In the genomic region with DNA sequence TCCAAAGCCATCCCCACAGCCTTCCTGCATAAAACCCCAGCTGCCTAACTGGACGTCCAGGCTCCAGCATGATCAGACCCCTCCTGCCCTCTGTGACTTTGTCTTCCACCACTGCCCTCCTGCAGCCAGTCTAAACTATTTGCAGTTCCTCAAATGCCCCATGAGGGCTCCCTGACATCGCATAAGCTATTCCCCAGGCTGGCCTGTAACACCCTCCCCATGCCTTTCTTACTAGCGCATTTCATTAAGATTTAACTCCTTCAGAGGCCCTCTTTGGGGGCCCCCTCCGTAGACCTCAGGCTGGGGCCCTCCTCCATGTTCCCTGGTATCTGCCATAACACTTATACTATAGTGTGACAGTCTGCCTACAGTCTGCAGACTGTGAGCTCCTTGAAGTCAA, we compare ENCODE assay signal across 23 cellular contexts. TPM values are rescaled to one million over a fixed set of nuclear protein-coding genes. Genes with fewer than 3 reads are reported as not detected.
A peak's percentile ranks its signal among the peaks of the same experiment; 100 is the strongest.
DNase-seq lines count a peak whose midpoint lies in the region; ATAC-seq, FAIRE-seq and TF ChIP-seq lines count a peak whose summit lies in the region.
"Had no signal": no experiment of that assay in that cellular context is flagged by ENCODE, and none has a peak within 500 bp of the region (broad histone marks: within the 10 kb centered on the region; RNA-seq: fewer than 3 reads in every experiment).

No MANE protein-coding gene starts in this region.

- no peak overlapping the region for H3K9ac ChIP-seq in GM12878 (ENCODE audit: control insufficient read depth, insufficient read depth, low read length)

- no peak overlapping the region for H2AFZ ChIP-seq in GM12878 (ENCODE audit: control insufficient read depth, low read depth, low read length)

- no peaks in the 10 kb centered on the region for H3K36me3 ChIP-seq in GM12878 (ENCODE audit: control insufficient read depth in 2 of 2, insufficient read depth in 2 of 2, low read length in 1 of 2)
- H3K36me3 ChIP-seq: heart left ventricle, spleen, thoracic aorta had no signal

- intact Hi-C loops in GM12878 (cut with micrococcal nuclease; ENCODE audit: unreplicated experiment), result no loop called here

- TF ChIP-seq RAD21 in GM12878 (IDR thresholded peaks at IDR 0.05; ENCODE audit: insufficient read depth, low read depth, low read length), result peak; percentile 21; the same call in 1 of the 2 replicates

- DNase-seq in SIG-M5 treated with dmso at 0.1 percent for 504 hours (lab: John Stamatoyannopoulos, UW; ENCODE audit: unreplicated experiment), result peak; percentile 39
- no peak for DNase-seq in SIG-M5 (lab: John Stamatoyannopoulos, UW)
- peak; percentile 57 for DNase-seq in NB4 (ENCODE audit: low read depth)
- no peak for DNase-seq in GM12878 (ENCODE audit: low read depth, low spot score)
- DNase-seq in osteocyte (ENCODE audit: extremely low spot score, unreplicated experiment), result peak; percentile 56
- no peak for DNase-seq in NCI-H226
- DNase-seq: activated CD4-positive, CD25-positive, alpha-beta regulatory T cell; activated T-cell treated with anti-CD3 and anti-CD28 coated beads, Interleukin-2, amount 50 U/mL, for 48 hours; C1 segment of cervical spinal cord; heart left ventricle; MM.1S; naive thymus-derived CD8-positive, alpha-beta T cell; NCI-H2107; NCI-H526 treated with DMSO at 0.1 percent for 48 hours; psoas muscle; spleen; T-helper 1 cell had no signal

- H3K9me3 ChIP-seq in GM12878 (replicated peaks; ENCODE audit: control insufficient read depth, insufficient read depth, low read length), result no peaks in the 10 kb centered on the region
- H3K9me3 ChIP-seq: psoas muscle had no signal

- no peaks in the 10 kb centered on the region; a peak in 1 of 4 replicates for H3K27me3 ChIP-seq in GM12878 (replicated peaks in 1 of 2; ENCODE audit: control insufficient read depth in 2 of 2, insufficient read depth in 2 of 2, low read length in 1 of 2)
- H3K27me3 ChIP-seq: heart left ventricle had no signal

- peaks cover 33% of the 10 kb centered on the region for H3K27me3 Mint-ChIP-seq in osteocyte (ENCODE audit: unreplicated experiment)

- POLR2A ChIA-PET in GM12878 (lab: Charles Lee), result no interaction called here

- FAIRE-seq in GM12878 (lab: Jason Lieb, UNC), result no peak
- FAIRE-seq: keratinocyte had no signal

- H3K79me2 ChIP-seq in GM12878 (ENCODE audit: control insufficient read depth, insufficient read depth, low read length), result no peaks in the 10 kb centered on the region

- TF ChIP-seq CTCF in NB4 (IDR thresholded peaks at IDR 0.05; ENCODE audit: low read depth, low read length), result peak; percentile 7
- peak in 2 of 3 experiments; percentile 9 to 14; a peak in 1 of 6 replicates for TF ChIP-seq CTCF in GM12878 (IDR thresholded peaks at IDR 0.05 in 2 of 3, conservative IDR thresholded peaks at IDR 0.05 in 1 of 3; ENCODE audit: control insufficient read depth in 2 of 3, extremely low read depth in 1 of 3, insufficient read depth in 1 of 3, low read depth in 3 of 3, low read length in 3 of 3)
- TF ChIP-seq CTCF in osteocyte (IDR thresholded peaks at IDR 0.05), result no peak

- H3K4me3 ChIP-seq in NB4 (ENCODE audit: low read depth, low read length), result no peak overlapping the region
- H3K4me3 ChIP-seq in GM12878, result no peak overlapping the region
- H3K4me3 ChIP-seq: heart left ventricle, psoas muscle, spleen, thoracic aorta had no signal

- CTCF ChIA-PET in GM12878 (lab: Yijun Ruan, JAX), result no interaction called here

- no peak overlapping the region for H3K27ac ChIP-seq in GM12878 (ENCODE audit: control insufficient read depth, insufficient read depth)
- H3K27ac ChIP-seq: heart left ventricle, psoas muscle, spleen, thoracic aorta had no signal

- H3K4me1 Mint-ChIP-seq in osteocyte (ENCODE audit: unreplicated experiment), result no peaks in the 10 kb centered on the region

- no peaks in the 10 kb centered on the region for H3K4me1 ChIP-seq in GM12878 (ENCODE audit: control insufficient read depth, insufficient read depth, low read length)
- H3K4me1 ChIP-seq: heart left ventricle, psoas muscle, spleen had no signal

- no peak overlapping the region for H3K4me3 Mint-ChIP-seq in osteocyte (ENCODE audit: unreplicated experiment)
- H3K4me3 Mint-ChIP-seq: naive thymus-derived CD8-positive, alpha-beta T cell had no signal

- in situ Hi-C loops in GM12878 (cut with MboI), result no loop called here

- SMC1A ChIA-PET in GM12878 (lab: Charles Lee; ENCODE audit: uncharacterized antibody, unreplicated experiment), result interaction anchor here (0.7 kb wide), 1 partner anchor 89 kb away, joined by 3 read pairs; no protein-coding TSS in a partner anchor

- peaks cover 18% of the 10 kb centered on the region for H3K9me3 Mint-ChIP-seq in osteocyte (ENCODE audit: unreplicated experiment)

- no peaks in the 10 kb centered on the region for H4K20me1 ChIP-seq in GM12878 (ENCODE audit: control insufficient read depth, insufficient read depth)

- no peak for TF ChIP-seq POLR2A in NB4 (IDR thresholded peaks at IDR 0.05; ENCODE audit: extremely low read depth, insufficient read length)
- TF ChIP-seq POLR2A in GM12878 (IDR thresholded peaks at IDR 0.05; ENCODE audit: low read depth, low read length), result no peak

- RAD21 ChIA-PET in GM12878 (lab: Charles Lee; ENCODE audit: unreplicated experiment), result no interaction called here

- H3K4me2 ChIP-seq in GM12878 (ENCODE audit: control insufficient read depth, insufficient read depth), result no peak overlapping the region

- no peak for TF ChIP-seq EP300 in GM12878 (IDR thresholded peaks at IDR 0.05; ENCODE audit: borderline replicate concordance in 1 of 2, control insufficient read depth in 1 of 2, low read depth in 2 of 2, low read length in 2 of 2)

- BruUV-seq in GM12878 (replicated peaks; lab: Mats Ljungman, UMichigan), result no TSS peak

- WGBS in GM12878 (ENCODE audit: insufficient coverage, insufficient replicate concordance, low lambda C conversion rate, missing lambda C conversion rate), result 2% methylated on average over 4 of the region's 4 CpGs

- no peak overlapping the region for H3K27ac Mint-ChIP-seq in osteocyte (ENCODE audit: unreplicated experiment)

- ATAC-seq in GM12878, result peak; percentile 27; the same call in 1 of the 3 replicates
- ATAC-seq in HG03469 (IDR thresholded peaks at IDR 0.05; ENCODE audit: unreplicated experiment), result no peak
- no peak for ATAC-seq in HG03521 (IDR thresholded peaks at IDR 0.05; ENCODE audit: unreplicated experiment)
- ATAC-seq: activated naive CD4-positive, alpha-beta T cell treated with anti-CD3 and anti-CD28 coated beads, Interleukin-2, amount 50 U/mL, for 72 hours; heart left ventricle; naive thymus-derived CD8-positive, alpha-beta T cell; psoas muscle had no signal

- H3K36me3 Mint-ChIP-seq in osteocyte (ENCODE audit: unreplicated experiment), result peaks cover 4% of the 10 kb centered on the region
- H3K36me3 Mint-ChIP-seq: naive thymus-derived CD8-positive, alpha-beta T cell had no signal

TF ChIP-seq in GM12878, 131 proteins besides CTCF, POLR2A, EP300 and RAD21:
- TF ChIP-seq SMC3 (IDR thresholded peaks at IDR 0.05; ENCODE audit: borderline replicate concordance, low read length) (0 out of 2 replicates have a peak, but pooled peaks have one; percentile 7), MTA3 (IDR thresholded peaks at IDR 0.05; ENCODE audit: borderline replicate concordance, low read length) (no peak)

RNA-seq across cellular contexts. Expression of gene SMIM23, which starts 15.5 kb away (rescaled TPM):
- total RNA-seq in GM12878 (2013; cell fraction: nucleolus; rRNA removed), result not detected in 2 replicates
- not detected in 2 replicates for total RNA-seq in GM12878 (2014; rRNA removed)
- not detected in 2 replicates for total RNA-seq in GM12878 (2014; rRNA removed; fragmentation: Illumina TruSeq; extraction: Trizol)
- not detected in 2 replicates for total RNA-seq in GM12878 (2021)
- not detected for polyA plus RNA-seq in GM12878 (2011; ENCODE audit: low read depth)
- polyA plus RNA-seq in GM12878 (2011; rRNA removed), result not detected in 2 replicates
- polyA plus RNA-seq in GM12878 (2011; cell fraction: cytosol; rRNA removed), result not detected in 2 replicates
- polyA plus RNA-seq in GM12878 (2011; cell fraction: nucleus; rRNA removed), result not detected in 2 replicates
- polyA plus RNA-seq in GM12878 (2012), result not detected in 2 replicates
- polyA plus RNA-seq in GM12878 (2014; fragmentation: Illumina TruSeq; extraction: Trizol), result not detected in 2 replicates
- polyA plus RNA-seq in GM12878 (2014; fragmentation: Nextera tagmentation; extraction: Ambion mirVana), result not detected
- polyA plus RNA-seq in GM12878 (2014; rRNA removed), result not detected in 2 replicates
- not detected for polyA plus RNA-seq in GM12878 (2016; fragmentation: Nextera tagmentation; extraction: Ambion mirVana)
- not detected in 2 replicates for polyA minus RNA-seq in GM12878 (2011; rRNA and poly(A)+ RNA removed)
- polyA minus RNA-seq in GM12878 (2011; cell fraction: cytosol; rRNA and poly(A)+ RNA removed), result not detected in 2 replicates
- polyA minus RNA-seq in GM12878 (2011; cell fraction: nucleus; rRNA and poly(A)+ RNA removed), result not detected in 2 replicates
- total RNA-seq in osteocyte, result not detected in 2 replicates
- total RNA-seq: A172; activated naive CD4-positive, alpha-beta T cell treated with anti-CD3 and anti-CD28 coated beads, Interleukin-2, amount 50 U/mL, for 72 hours; heart left ventricle; naive thymus-derived CD8-positive, alpha-beta T cell; psoas muscle; spleen; thoracic aorta had no signal
- polyA plus RNA-seq: heart left ventricle; keratinocyte; naive thymus-derived CD8-positive, alpha-beta T cell; psoas muscle; spleen had no signal

Comparison
In these comparisons a context has a peak if more than half of its experiments do, and no peak if none do; other contexts are left out.
1. DNase-seq: peak in SIG-M5 treated with dmso at 0.1 percent for 504 hours (single experiment), NB4 (single experiment) and osteocyte (single experiment); none in SIG-M5 (single experiment), GM12878 (single experiment) and NCI-H226 (single experiment).